Comparison of ENCODE assay signal across 25 cellular contexts in genomic region chr1:172220376-172220775, GRCh38.
DNase-seq lines count a peak whose midpoint lies in the region; ATAC-seq and TF ChIP-seq lines count a peak whose summit lies in the region.
"Had no signal": no experiment of that assay in that cellular context is flagged by ENCODE, and none has a peak within 500 bp of the region (broad histone marks: within the 10 kb centered on the region; RNA-seq: fewer than 3 reads in every experiment).

No MANE protein-coding gene starts in this region.

- no peaks in the 10 kb centered on the region for H3K27me3 Mint-ChIP-seq in mesothelial cell of epicardium (ENCODE audit: low read depth)
- peaks cover 4% of the 10 kb centered on the region for H3K27me3 Mint-ChIP-seq in activated T-helper 2 cell treated with anti-CD3 and anti-CD28 coated beads, Interferon-gamma antibody, Interleukin-2, Interleukin-4, amounts not matched to agents 10 μg/mL and 5 μg/mL and 100 μg/mL, durations not matched to agents 14 hours and 24 hours and 36 hours (ENCODE audit: low read depth)
- H3K27me3 Mint-ChIP-seq: CD4-positive, alpha-beta T cell had no signal

- TF ChIP-seq POLR2A in upper lobe of left lung (IDR thresholded peaks at IDR 0.05) = no peak
- no peak for TF ChIP-seq POLR2A in esophagus squamous epithelium (IDR thresholded peaks at IDR 0.05)

- DNase-seq in CMK (ENCODE audit: low read depth) (peak; percentile 59), NCI-H2171 (lab: John Stamatoyannopoulos, UW) (peak; percentile 52), SK-N-DZ (ENCODE audit: low spot score) (peak; percentile 43), mesothelial cell of epicardium (ENCODE audit: low spot score in 2 of 2, unreplicated experiment in 2 of 2) (no peak), upper lobe of left lung (no peak), esophagus squamous epithelium (lab: John Stamatoyannopoulos, UW) (no peak)
- no peak for DNase-seq in activated T-helper 2 cell treated with anti-CD3 and anti-CD28 coated beads, Interferon-gamma antibody, Interleukin-2, Interleukin-4, amounts not matched to agents 10 μg/mL and 5 μg/mL and 100 μg/mL, durations not matched to agents 14 hours and 24 hours and 36 hours (ENCODE audit: low spot score)
- DNase-seq: activated CD4-positive, alpha-beta T cell treated with anti-CD3 and anti-CD28 coated beads, Interleukin-2, amount 50 U/mL, for 48 hours; activated CD4-positive, CD25-positive, alpha-beta regulatory T cell treated with anti-CD3 and anti-CD28 coated beads, Interleukin-2, amount 50 U/mL, for 72 hours; activated T-cell treated with anti-CD3 and anti-CD28 coated beads, Interleukin-2, amount 50 U/mL, for 48 hours; CD4-positive, alpha-beta T cell; effector memory CD4-positive, alpha-beta T cell; NCI-H1092; NCI-H1694 treated with DMSO at 0.1 percent for 48 hours; NCI-H748 treated with DMSO at 0.1 percent for 48 hours; stimulated activated naive CD4-positive, alpha-beta T cell treated with Interleukin-2 at 50 U/mL for 16 hours had no signal

- H3K27me3 ChIP-seq in upper lobe of left lung = no peaks in the 10 kb centered on the region
- H3K27me3 ChIP-seq in esophagus squamous epithelium = no peaks in the 10 kb centered on the region
- H3K27me3 ChIP-seq: neural progenitor cell, right atrium auricular region had no signal

- no peak for ATAC-seq in upper lobe of left lung (ENCODE audit: low FRiP score in 2 of 2)
- ATAC-seq in GM21390 (IDR thresholded peaks at IDR 0.05; ENCODE audit: unreplicated experiment) = no peak
- ATAC-seq: GM12878, left lobe of liver had no signal

- no peak for TF ChIP-seq EP300 in upper lobe of left lung (IDR thresholded peaks at IDR 0.05)

- H3K9me3 ChIP-seq in upper lobe of left lung (no peaks in the 10 kb centered on the region), esophagus squamous epithelium (no peaks in the 10 kb centered on the region)
- H3K9me3 ChIP-seq: right atrium auricular region had no signal

- WGBS in upper lobe of left lung, 2 donors = 59 to 74% methylated on average over 2 of the region's 2 CpGs
- WGBS in esophagus squamous epithelium, 2 donors = 78 to 84% methylated on average over 2 of the region's 2 CpGs

- H3K36me3 ChIP-seq in upper lobe of left lung (no peaks in the 10 kb centered on the region), esophagus squamous epithelium (no peaks in the 10 kb centered on the region)
- H3K36me3 ChIP-seq: neural progenitor cell, right atrium auricular region had no signal

- peaks cover 5% of the 10 kb centered on the region for H3K9me3 Mint-ChIP-seq in mesothelial cell of epicardium
- no peaks in the 10 kb centered on the region for H3K9me3 Mint-ChIP-seq in activated T-helper 2 cell treated with anti-CD3 and anti-CD28 coated beads, Interferon-gamma antibody, Interleukin-2, Interleukin-4, amounts not matched to agents 10 μg/mL and 5 μg/mL and 100 μg/mL, durations not matched to agents 14 hours and 24 hours and 36 hours
- H3K9me3 Mint-ChIP-seq: CD4-positive, alpha-beta T cell; neural progenitor cell had no signal

- H3K27ac Mint-ChIP-seq in mesothelial cell of epicardium = peak overlapping the region; percentile 30
- H3K27ac Mint-ChIP-seq in activated T-helper 2 cell treated with anti-CD3 and anti-CD28 coated beads, Interferon-gamma antibody, Interleukin-2, Interleukin-4, amounts not matched to agents 10 μg/mL and 5 μg/mL and 100 μg/mL, durations not matched to agents 14 hours and 24 hours and 36 hours = no peak overlapping the region
- H3K27ac Mint-ChIP-seq: CD4-positive, alpha-beta T cell; neural progenitor cell had no signal

- no peaks in the 10 kb centered on the region for H3K36me3 Mint-ChIP-seq in mesothelial cell of epicardium
- H3K36me3 Mint-ChIP-seq in activated T-helper 2 cell treated with anti-CD3 and anti-CD28 coated beads, Interferon-gamma antibody, Interleukin-2, Interleukin-4, amounts not matched to agents 10 μg/mL and 5 μg/mL and 100 μg/mL, durations not matched to agents 14 hours and 24 hours and 36 hours (ENCODE audit: low read depth) = no peaks in the 10 kb centered on the region
- H3K36me3 Mint-ChIP-seq: neural progenitor cell had no signal

- H3K4me1 Mint-ChIP-seq in mesothelial cell of epicardium = peaks cover 36% of the 10 kb centered on the region
- peaks cover 2% of the 10 kb centered on the region for H3K4me1 Mint-ChIP-seq in activated T-helper 2 cell treated with anti-CD3 and anti-CD28 coated beads, Interferon-gamma antibody, Interleukin-2, Interleukin-4, amounts not matched to agents 10 μg/mL and 5 μg/mL and 100 μg/mL, durations not matched to agents 14 hours and 24 hours and 36 hours (ENCODE audit: low read depth)

- H3K4me3 Mint-ChIP-seq in mesothelial cell of epicardium = no peak overlapping the region
- H3K4me3 Mint-ChIP-seq in activated T-helper 2 cell treated with anti-CD3 and anti-CD28 coated beads, Interferon-gamma antibody, Interleukin-2, Interleukin-4, amounts not matched to agents 10 μg/mL and 5 μg/mL and 100 μg/mL, durations not matched to agents 14 hours and 24 hours and 36 hours (ENCODE audit: low read depth) = no peak overlapping the region
- H3K4me3 Mint-ChIP-seq: CD4-positive, alpha-beta T cell; neural progenitor cell had no signal

- intact Hi-C loops in esophagus squamous epithelium (cut with DNase I) = no loop called here
- intact Hi-C loops in activated T-helper 2 cell treated with anti-CD3 and anti-CD28 coated beads, Interferon-gamma antibody, Interleukin-2, Interleukin-4, amounts not matched to agents 10 μg/mL and 5 μg/mL and 100 μg/mL, durations not matched to agents 14 hours and 24 hours and 36 hours (cut with micrococcal nuclease) = no loop called here

- H3K27ac ChIP-seq in upper lobe of left lung = no peak overlapping the region
- no peak overlapping the region for H3K27ac ChIP-seq in esophagus squamous epithelium
- H3K27ac ChIP-seq: coronary artery, epithelial cell of prostate, neural progenitor cell, parathyroid adenoma, right atrium auricular region had no signal

- no peaks in the 10 kb centered on the region for H3K4me1 ChIP-seq in upper lobe of left lung
- H3K4me1 ChIP-seq in esophagus squamous epithelium = no peaks in the 10 kb centered on the region
- H3K4me1 ChIP-seq: parathyroid adenoma, right atrium auricular region had no signal

- H3K4me3 ChIP-seq in upper lobe of left lung = no peak overlapping the region
- no peak overlapping the region for H3K4me3 ChIP-seq in esophagus squamous epithelium
- H3K4me3 ChIP-seq: coronary artery, GM12878, neural progenitor cell, right atrium auricular region, smooth muscle cell had no signal

- TF ChIP-seq CTCF in mesothelial cell of epicardium (IDR thresholded peaks at IDR 0.05; ENCODE audit: unreplicated experiment) (no peak), upper lobe of left lung (IDR thresholded peaks at IDR 0.05) (no peak), esophagus squamous epithelium (IDR thresholded peaks at IDR 0.05) (no peak)

Comparison
In these comparisons a context has a peak if more than half of its experiments do, and no peak if none do; other contexts are left out.
1. DNase-seq: peak in CMK (single experiment), NCI-H2171 (single experiment) and SK-N-DZ (single experiment); none in mesothelial cell of epicardium (0 of 2), upper lobe of left lung (0 of 2), esophagus squamous epithelium (single experiment) and activated T-helper 2 cell treated with anti-CD3 and anti-CD28 coated beads, Interferon-gamma antibody, Interleukin-2, Interleukin-4, amounts not matched to agents 10 μg/mL and 5 μg/mL and 100 μg/mL, durations not matched to agents 14 hours and 24 hours and 36 hours (single experiment).